In the genomic region with DNA sequence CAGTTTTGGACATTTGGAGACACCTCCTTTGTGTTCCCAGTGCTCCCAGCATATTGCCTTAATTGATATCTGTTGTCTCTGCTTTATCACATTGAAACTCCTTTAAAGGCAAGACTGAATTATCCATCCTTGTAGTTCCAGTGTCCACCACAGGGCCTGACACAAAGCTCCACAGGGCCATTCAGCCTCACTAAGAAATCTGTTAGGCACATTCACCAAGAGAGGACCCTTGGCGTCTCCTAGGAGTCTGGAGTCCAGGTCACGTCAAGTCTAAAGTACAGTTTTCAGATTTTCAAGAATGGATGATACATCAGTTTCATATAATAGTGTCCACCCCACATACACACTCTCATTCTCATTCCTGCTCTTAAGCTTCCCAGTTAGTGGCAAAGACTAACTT, we compare ENCODE assay signal across 16 cellular contexts. TPM values are rescaled to one million over a fixed set of nuclear protein-coding genes. Genes with fewer than 3 reads are reported as not detected.
DNase-seq lines count a peak whose midpoint lies in the region; ATAC-seq, FAIRE-seq and TF ChIP-seq lines count a peak whose summit lies in the region.
"Had no signal": no experiment of that assay in that cellular context is flagged by ENCODE, and none has a peak within 500 bp of the region (broad histone marks: within the 10 kb centered on the region; RNA-seq: fewer than 3 reads in every experiment).

No MANE protein-coding gene starts in this region.

- H3K4me2 ChIP-seq in astrocyte (ENCODE audit: low read length), result no peak overlapping the region
- H3K4me2 ChIP-seq in mesenchymal stem cell (ENCODE audit: low read length, poor library complexity, severe bottlenecking), result no peak overlapping the region

- no peak overlapping the region for H3K4me3 Mint-ChIP-seq in HFFc6
- no peak overlapping the region for H3K4me3 Mint-ChIP-seq in astrocyte (ENCODE audit: unreplicated experiment)

- no peak overlapping the region for H3K18ac ChIP-seq in mesenchymal stem cell (ENCODE audit: low read depth in 1 of 2, low read length in 2 of 2)

- ATAC-seq in HG03159 (IDR thresholded peaks at IDR 0.05; ENCODE audit: unreplicated experiment), result no peak

- H3K79me1 ChIP-seq in mesenchymal stem cell (replicated peaks; ENCODE audit: low read length, poor library complexity, severe bottlenecking), result peaks cover 27% of the 10 kb centered on the region

- H3K9me3 ChIP-seq in astrocyte (ENCODE audit: insufficient read depth, low read depth, low read length), result no peaks in the 10 kb centered on the region
- H3K9me3 ChIP-seq in mesenchymal stem cell (ENCODE audit: control insufficient read depth, low read length), result peaks cover 6% of the 10 kb centered on the region
- H3K9me3 ChIP-seq: right atrium auricular region had no signal

- no peak overlapping the region for H2BK12ac ChIP-seq in mesenchymal stem cell (ENCODE audit: low read length in 2 of 2)

- H3K14ac ChIP-seq in mesenchymal stem cell (ENCODE audit: low read length in 2 of 2), result no peak overlapping the region

- H3K27ac Mint-ChIP-seq in HFFc6, result no peak overlapping the region
- no peak overlapping the region for H3K27ac Mint-ChIP-seq in astrocyte (ENCODE audit: unreplicated experiment)

- no peak overlapping the region for H3K4me3 ChIP-seq in astrocyte (ENCODE audit: insufficient read depth, low read depth, low read length)
- no peak overlapping the region for H3K4me3 ChIP-seq in mesenchymal stem cell (ENCODE audit: insufficient read depth in 1 of 2, low read depth in 1 of 2, low read length in 2 of 2)
- H3K4me3 ChIP-seq: dorsolateral prefrontal cortex, HAP-1, right atrium auricular region, SK-N-MC had no signal

- H3K27ac ChIP-seq in astrocyte (ENCODE audit: low read depth, low read length) (no peak overlapping the region), mesenchymal stem cell (ENCODE audit: low read length, poor library complexity, severe bottlenecking) (no peak overlapping the region)
- H3K27ac ChIP-seq: dorsolateral prefrontal cortex, right atrium auricular region, SK-N-MC had no signal

- H2BK120ac ChIP-seq in mesenchymal stem cell (ENCODE audit: low read depth, low read length), result no peak overlapping the region

- H4K8ac ChIP-seq in mesenchymal stem cell (ENCODE audit: low read length), result no peak overlapping the region

- H3K79me2 ChIP-seq in astrocyte (ENCODE audit: insufficient read depth, low read length), result peaks cover 12% of the 10 kb centered on the region

- no peak overlapping the region for H2AK5ac ChIP-seq in mesenchymal stem cell (ENCODE audit: low read length, severe bottlenecking)

- TF ChIP-seq CTCF in HFFc6 (IDR thresholded peaks at IDR 0.05), result peak; percentile 61
- peak; percentile 21 for TF ChIP-seq CTCF in astrocyte (IDR thresholded peaks at IDR 0.05; ENCODE audit: insufficient read depth, low read depth, low read length)

- H3K36me3 ChIP-seq in astrocyte (ENCODE audit: insufficient read depth, low read length) (no peaks in the 10 kb centered on the region), mesenchymal stem cell (ENCODE audit: control insufficient read depth in 1 of 2, insufficient read depth in 2 of 2, low read depth in 1 of 2, low read length in 2 of 2) (no peaks in the 10 kb centered on the region)
- H3K36me3 ChIP-seq: HAP-1, right atrium auricular region had no signal

- no peak overlapping the region for H3K9ac ChIP-seq in astrocyte (ENCODE audit: low read length)
- no peak overlapping the region for H3K9ac ChIP-seq in mesenchymal stem cell (ENCODE audit: low read length)

- H4K91ac ChIP-seq in mesenchymal stem cell (ENCODE audit: low read length), result no peak overlapping the region

- no peaks in the 10 kb centered on the region for H3K27me3 ChIP-seq in astrocyte (ENCODE audit: insufficient read depth, low read length)
- no peaks in the 10 kb centered on the region for H3K27me3 ChIP-seq in mesenchymal stem cell (ENCODE audit: control insufficient read depth in 1 of 2, insufficient read depth in 1 of 2, low read length in 2 of 2)
- H3K27me3 ChIP-seq: dorsolateral prefrontal cortex, right atrium auricular region had no signal

- H3K36me3 Mint-ChIP-seq in HFFc6 (ENCODE audit: low read depth) (no peaks in the 10 kb centered on the region), astrocyte (ENCODE audit: low read depth, unreplicated experiment) (peaks cover 4% of the 10 kb centered on the region)

- H3K4me1 ChIP-seq in astrocyte (ENCODE audit: insufficient read depth, low read length) (peaks cover 11% of the 10 kb centered on the region), mesenchymal stem cell (ENCODE audit: control insufficient read depth, insufficient read depth, low read depth, low read length) (no peaks in the 10 kb centered on the region)

- DNase-seq in COLO829 (ENCODE audit: low spot score), result peak; percentile 26
- DNase-seq in HFFc6, result no peak
- no peak for DNase-seq in astrocyte (ENCODE audit: low read depth)
- DNase-seq in mesenchymal stem cell, result peak; percentile 14
- DNase-seq in NCI-H2081 treated with DMSO at 0.1 percent for 48 hours (lab: John Stamatoyannopoulos, UW), result no peak
- no peak for DNase-seq in NCI-H226
- DNase-seq: activated CD4-positive, alpha-beta T cell treated with anti-CD3 and anti-CD28 coated beads, Interleukin-2, amount 50 U/mL, for 4 hours; activated naive CD4-positive, alpha-beta T cell treated with Interleukin-2 at 50 U/mL for 16 hours; dorsolateral prefrontal cortex; head of caudate nucleus had no signal

- H3K4me1 Mint-ChIP-seq in HFFc6 (ENCODE audit: low read depth) (peaks cover 24% of the 10 kb centered on the region), astrocyte (ENCODE audit: low read depth, unreplicated experiment) (peaks cover 9% of the 10 kb centered on the region)

- no peak overlapping the region for H2BK15ac ChIP-seq in mesenchymal stem cell (ENCODE audit: low read depth, poor library complexity, severe bottlenecking)

- 100% methylated on average over 2 of the region's 2 CpGs for WGBS in mesenchymal stem cell

- FAIRE-seq in astrocyte (lab: Jason Lieb, UNC), result no peak
- FAIRE-seq: G401.6, urothelium cell line had no signal

- H3K23ac ChIP-seq in mesenchymal stem cell (ENCODE audit: low read length in 2 of 2), result no peak overlapping the region

- H3K27me3 Mint-ChIP-seq in HFFc6 (ENCODE audit: insufficient read depth) (no peaks in the 10 kb centered on the region; the same call in none of the 2 replicates), astrocyte (ENCODE audit: low read depth, unreplicated experiment) (no peaks in the 10 kb centered on the region)

- no peak overlapping the region for H3K4ac ChIP-seq in mesenchymal stem cell (ENCODE audit: low read depth in 1 of 2, low read length in 2 of 2)

- H3K9me3 Mint-ChIP-seq in HFFc6 (no peaks in the 10 kb centered on the region), astrocyte (ENCODE audit: unreplicated experiment) (no peaks in the 10 kb centered on the region)

- H2BK5ac ChIP-seq in mesenchymal stem cell (ENCODE audit: low read depth, low read length, poor library complexity, severe bottlenecking), result no peak overlapping the region

- no peak overlapping the region for H2AFZ ChIP-seq in astrocyte (ENCODE audit: low read depth, low read length)
- no peak overlapping the region for H2AFZ ChIP-seq in mesenchymal stem cell (ENCODE audit: low read depth, low read length)

- no peaks in the 10 kb centered on the region for H4K20me1 ChIP-seq in astrocyte (ENCODE audit: insufficient read depth, low read length)

RNA-seq across cellular contexts. Expression of a gene that starts 4.8 kb away (rescaled TPM):
- 10 to 100 TPM; 12.4 to 16.9 (median 15.3) TPM for total RNA-seq in HFFc6 (2021; fragmentation: NEBNext Ultra II Directional; extraction: Animal tissue kit (Norgen Biotek cat#: 25700))
- total RNA-seq in astrocyte, result 17.5 and 19.6 TPM in 2 replicates
- 6.6 TPM for polyA plus RNA-seq in mesenchymal stem cell (2013, experiment 1 of 2)
- 7.5 TPM for polyA plus RNA-seq in mesenchymal stem cell (2013, experiment 2 of 2)

Comparison
In these comparisons a context has a peak if more than half of its experiments do, and no peak if none do; other contexts are left out.
1. DNase-seq: peak in COLO829 (single experiment) and mesenchymal stem cell (single experiment); none in HFFc6 (single experiment), astrocyte (single experiment), NCI-H2081 treated with DMSO at 0.1 percent for 48 hours (single experiment) and NCI-H226 (single experiment).